13 cellular contexts compared by ENCODE assay signal in the genomic region with DNA sequence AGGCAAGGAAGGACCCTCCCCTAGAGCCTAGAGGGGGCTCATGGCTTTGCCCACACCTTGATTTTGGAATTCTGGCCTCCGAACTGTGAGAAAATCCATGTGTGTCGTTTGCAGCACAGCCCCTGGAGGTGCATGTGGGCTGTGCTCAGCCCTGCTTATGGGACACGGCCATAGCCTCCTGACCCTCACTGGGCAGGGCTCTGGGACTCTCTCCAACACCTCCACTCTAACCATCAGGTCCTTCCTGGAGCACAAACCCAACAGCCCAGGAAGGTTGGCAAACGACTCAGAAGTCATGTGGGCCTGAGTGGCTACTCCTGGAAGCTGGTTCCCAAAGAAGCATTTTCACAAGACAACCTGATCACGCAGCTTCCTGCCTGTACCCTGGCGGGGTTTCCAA.
DNase-seq lines count a peak whose midpoint lies in the region; ATAC-seq and TF ChIP-seq lines count a peak whose summit lies in the region.
"Had no signal": no experiment of that assay in that cellular context is flagged by ENCODE, and none has a peak within 500 bp of the region (broad histone marks: within the 10 kb centered on the region; RNA-seq: fewer than 3 reads in every experiment).

No MANE protein-coding gene starts in this region.

- H3K9me3 ChIP-seq in left lung (peaks cover 0 to 4% of the 10 kb centered on the region in 2 donors), spleen (peaks cover 0 to 8% (median 0%) of the 10 kb centered on the region in 8 donors), smooth muscle cell (replicated peaks; ENCODE audit: low read depth) (no peaks in the 10 kb centered on the region), prostate gland (no peaks in the 10 kb centered on the region)
- H3K9me3 ChIP-seq: HAP-1 had no signal

- H3K4me3 ChIP-seq in left lung: no peak overlapping the region
- H3K4me3 ChIP-seq in spleen: no peak overlapping the region
- no peak overlapping the region for H3K4me3 ChIP-seq in smooth muscle cell
- H3K4me3 ChIP-seq in prostate gland: no peak overlapping the region
- H3K4me3 ChIP-seq: GM23338, HAP-1 had no signal

- H3K27ac ChIP-seq in left lung: no peak overlapping the region
- no peak overlapping the region for H3K27ac ChIP-seq in spleen
- no peak overlapping the region for H3K27ac ChIP-seq in smooth muscle cell (ENCODE audit: low read depth)
- no peak overlapping the region for H3K27ac ChIP-seq in prostate gland

- TF ChIP-seq POLR2A in spleen (IDR thresholded peaks at IDR 0.05) (no peak), prostate gland (IDR thresholded peaks at IDR 0.05) (no peak)

- H2AFZ ChIP-seq in smooth muscle cell (ENCODE audit: low read depth): no peak overlapping the region
- H2AFZ ChIP-seq: GM23338 had no signal

- intact Hi-C loops in left lung (cut with DNase I) (no loop called here), spleen (cut with DNase I; ENCODE audit: low total_unique reads) (no loop called here), prostate gland (cut with DNase I) (no loop called here)

- no peak overlapping the region for H3K9ac ChIP-seq in smooth muscle cell (ENCODE audit: low read depth)

- H3K79me2 ChIP-seq in smooth muscle cell (ENCODE audit: low read depth): no peaks in the 10 kb centered on the region

- H3K36me3 ChIP-seq in left lung (no peaks in the 10 kb centered on the region), spleen (no peaks in the 10 kb centered on the region), smooth muscle cell (ENCODE audit: low read depth) (no peaks in the 10 kb centered on the region), prostate gland (no peaks in the 10 kb centered on the region)
- H3K36me3 ChIP-seq: HAP-1 had no signal

- H3F3A ChIP-seq in smooth muscle cell (ENCODE audit: low read depth): no peaks in the 10 kb centered on the region

- WGBS in spleen, 5 donors: 65 to 88% (median 76%) methylated on average over 3 to 6 of the region's 6 CpGs
- 91% methylated on average over 6 of the region's 6 CpGs for WGBS in smooth muscle cell (ENCODE audit: low lambda C conversion rate)
- 86% methylated on average over 6 of the region's 6 CpGs for WGBS in prostate gland

- H3K4me2 ChIP-seq in smooth muscle cell: no peak overlapping the region
- H3K4me2 ChIP-seq: GM23338 had no signal

- H3K27me3 ChIP-seq in left lung (no peaks in the 10 kb centered on the region), spleen (replicated peaks in 1 of 7) (peaks cover 0 to 15% (median 0%) of the 10 kb centered on the region in 7 donors), smooth muscle cell (ENCODE audit: low read depth) (no peaks in the 10 kb centered on the region), prostate gland (replicated peaks; ENCODE audit: insufficient read depth) (no peaks in the 10 kb centered on the region)

- no peak for TF ChIP-seq CTCF in left lung (IDR thresholded peaks at IDR 0.05)
- TF ChIP-seq CTCF in spleen (IDR thresholded peaks at IDR 0.05 in 8 of 11, conservative IDR thresholded peaks at IDR 0.05 in 3 of 11): no peak
- no peak for TF ChIP-seq CTCF in smooth muscle cell (IDR thresholded peaks at IDR 0.05; ENCODE audit: borderline replicate concordance, insufficient read depth, poor library complexity, severe bottlenecking)
- TF ChIP-seq CTCF in prostate gland (IDR thresholded peaks at IDR 0.05): no peak

- peak; percentile 86 for ATAC-seq in left lung
- ATAC-seq: GM23338 had no signal

- in situ Hi-C loops in G401 (cut with HindIII; ENCODE audit: low sequenced_read_pairs): no loop called here

- H4K20me1 ChIP-seq in smooth muscle cell (ENCODE audit: low read depth): no peaks in the 10 kb centered on the region

- DNase-seq in G401 (ENCODE audit: low spot score) (peak; percentile 23), cerebellar cortex (ENCODE audit: low spot score) (peak; percentile 5), left lung (peak in 1 of 2 donors; percentile 44), spleen (peak; percentile 45), smooth muscle cell (lab: John Stamatoyannopoulos, UW; ENCODE audit: unreplicated experiment) (no peak), DMS53 treated with DMSO at 0.1 percent for 48 hours (lab: John Stamatoyannopoulos, UW; ENCODE audit: unreplicated experiment) (no peak), ureter (ENCODE audit: low spot score) (no peak), prostate gland (ENCODE audit: low spot score) (no peak)
- DNase-seq: Calu3, DMS 273 treated with DMSO at 0.1 percent for 48 hours, DMS79 had no signal

- no peaks in the 10 kb centered on the region for H3K4me1 ChIP-seq in left lung
- H3K4me1 ChIP-seq in spleen: no peaks in the 10 kb centered on the region
- peaks cover 13% of the 10 kb centered on the region for H3K4me1 ChIP-seq in smooth muscle cell (ENCODE audit: low read depth)
- no peaks in the 10 kb centered on the region for H3K4me1 ChIP-seq in prostate gland (replicated peaks)
- H3K4me1 ChIP-seq: HAP-1 had no signal

Comparison
In these comparisons a context has a peak if more than half of its experiments do, and no peak if none do; other contexts are left out.
1. DNase-seq: peak in G401 (single experiment), cerebellar cortex (single experiment) and spleen (single experiment); none in smooth muscle cell (single experiment), DMS53 treated with DMSO at 0.1 percent for 48 hours (single experiment), ureter (single experiment) and prostate gland (single experiment).